ENCODE assay signal across 1 cellular context in genomic region chr2:222292738-222293134, GRCh38.
TF ChIP-seq lines count a peak whose summit lies in the region.

No MANE protein-coding gene starts in this region.

TF ChIP-seq in H1, 55 proteins besides CTCF, POLR2A, EP300 and RAD21 (continued from another document):
- TF ChIP-seq MAX (IDR thresholded peaks at IDR 0.05) (no peak), USF2 (IDR thresholded peaks at IDR 0.05; ENCODE audit: low read length) (no peak), BRCA1 (IDR thresholded peaks at IDR 0.05; ENCODE audit: low read depth, low read length) (no peak), SP2 (IDR thresholded peaks at IDR 0.05; ENCODE audit: low read length) (no peak), EGR1 (IDR thresholded peaks at IDR 0.05; ENCODE audit: borderline replicate concordance, low read depth, low read length) (no peak), SIN3A (conservative IDR thresholded peaks at IDR 0.05 in 1 of 2, IDR thresholded peaks at IDR 0.05 in 1 of 2; ENCODE audit: low read depth in 1 of 2, low read length in 2 of 2) (no peak), RFX5 (IDR thresholded peaks at IDR 0.05; ENCODE audit: borderline replicate concordance, low read depth, low read length) (no peak), RXRA (IDR thresholded peaks at IDR 0.05; ENCODE audit: insufficient read depth, low read depth, low read length) (no peak), SUZ12 (IDR thresholded peaks at IDR 0.05; ENCODE audit: low read length) (no peak)
